Comparison of ENCODE assay signal across 1 cellular context in the genomic region with DNA sequence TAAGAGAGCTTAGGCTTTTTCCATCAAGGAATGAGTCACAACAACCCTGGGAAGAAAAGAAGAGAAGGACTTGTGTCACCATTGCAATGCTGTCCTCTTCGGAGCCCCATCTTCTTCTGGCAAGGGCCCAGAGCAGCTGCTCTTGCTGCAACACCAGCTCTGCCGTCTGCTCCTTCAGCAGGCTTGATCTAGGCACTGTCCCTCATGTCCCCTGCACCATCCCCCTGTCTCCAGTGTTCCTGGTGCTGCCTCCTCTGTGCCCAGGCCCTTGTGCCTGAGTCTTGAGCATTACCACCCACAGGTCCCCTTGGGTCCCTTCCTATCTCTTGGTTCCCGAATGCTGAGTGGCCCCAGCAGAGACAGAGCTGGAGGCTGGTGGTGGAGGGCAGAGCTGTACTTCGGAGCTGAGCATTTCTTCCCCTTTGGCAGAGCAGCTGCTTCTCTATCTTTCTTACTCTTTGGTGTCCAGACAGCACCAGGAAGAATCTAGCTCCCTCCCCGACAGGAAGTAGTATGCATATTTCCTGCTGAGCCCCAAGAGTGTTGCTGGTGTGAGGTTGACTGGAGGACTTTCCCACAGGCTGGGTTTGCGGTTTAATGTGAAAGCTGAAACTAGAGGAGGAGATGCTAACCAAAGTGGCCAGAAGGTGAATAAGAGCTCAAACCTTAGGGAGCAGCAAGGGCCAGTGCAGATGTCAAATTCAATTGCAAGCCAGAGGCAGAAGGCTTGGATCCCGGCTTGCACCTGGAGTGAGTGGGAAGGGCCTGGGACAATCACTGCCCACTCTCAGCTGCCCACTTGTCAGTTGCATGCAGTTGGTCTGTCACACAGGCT.
TF ChIP-seq lines count a peak whose summit lies in the region.

No MANE protein-coding gene starts in this region.

TF ChIP-seq in WTC11, 78 proteins besides CTCF, POLR2A, EP300 and RAD21 (continued from another document):
- no peak for TF ChIP-seq ZNF416 (CRISPR knock-in tag; IDR thresholded peaks at IDR 0.05)
